27 cellular contexts compared by ENCODE assay signal in genomic region chr2:97901862-97902261, GRCh38.
"Had no signal": no experiment of that assay in that cellular context is flagged by ENCODE, and none has a peak within 500 bp of the region (broad histone marks: within the 10 kb centered on the region; RNA-seq: fewer than 3 reads in every experiment).

No MANE protein-coding gene starts in this region.

- FAIRE-seq: endometrium, endothelial cell of umbilical vein, frontal cortex had no signal

- H3K4me1 ChIP-seq: colonic mucosa, gastroesophageal sphincter had no signal

- H3K4me2 ChIP-seq: hepatocyte had no signal

- DNase-seq: colonic mucosa; cortex of kidney; dermis blood vessel endothelial cell; dorsolateral prefrontal cortex; effector CD4-positive, alpha-beta T cell; effector CD8-positive, alpha-beta T cell; effector memory CD4-positive, alpha-beta T cell; effector memory CD8-positive, alpha-beta T cell; endodermal cell; esophagus squamous epithelium; foreskin fibroblast; foreskin keratinocyte; foreskin melanocyte; gastrocnemius medialis; glutamatergic neuron; head of caudate nucleus; heart left ventricle; heart right ventricle had no signal

- H3K4me3 ChIP-seq: colonic mucosa, coronary artery, dorsolateral prefrontal cortex, esophagus muscularis mucosa, esophagus squamous epithelium, gastrocnemius medialis, gastroesophageal sphincter, heart left ventricle, heart right ventricle, hepatocyte had no signal

- ATAC-seq: effector memory CD8-positive, alpha-beta T cell; esophagus mucosa; foreskin keratinocyte; gastrocnemius medialis; gastroesophageal sphincter; heart left ventricle; heart right ventricle had no signal

- H3K27me3 ChIP-seq: colonic mucosa, dorsolateral prefrontal cortex, esophagus muscularis mucosa, esophagus squamous epithelium, foreskin keratinocyte, gastrocnemius medialis, gastroesophageal sphincter, heart left ventricle, heart right ventricle, hepatocyte had no signal

- H3K27ac ChIP-seq: colonic mucosa, coronary artery, dorsolateral prefrontal cortex, epithelial cell of prostate, esophagus muscularis mucosa, esophagus squamous epithelium, foreskin keratinocyte, gastrocnemius medialis, gastroesophageal sphincter, heart left ventricle, heart right ventricle, hepatocyte had no signal

- H3K36me3 ChIP-seq: colonic mucosa, esophagus squamous epithelium, gastrocnemius medialis had no signal

- H3K9me3 ChIP-seq: colonic mucosa, esophagus muscularis mucosa, esophagus squamous epithelium, gastrocnemius medialis, gastroesophageal sphincter, heart left ventricle, heart right ventricle had no signal

- H2AFZ ChIP-seq: hepatocyte had no signal
